ENCODE assay signal across 9 cellular contexts in the genomic region with DNA sequence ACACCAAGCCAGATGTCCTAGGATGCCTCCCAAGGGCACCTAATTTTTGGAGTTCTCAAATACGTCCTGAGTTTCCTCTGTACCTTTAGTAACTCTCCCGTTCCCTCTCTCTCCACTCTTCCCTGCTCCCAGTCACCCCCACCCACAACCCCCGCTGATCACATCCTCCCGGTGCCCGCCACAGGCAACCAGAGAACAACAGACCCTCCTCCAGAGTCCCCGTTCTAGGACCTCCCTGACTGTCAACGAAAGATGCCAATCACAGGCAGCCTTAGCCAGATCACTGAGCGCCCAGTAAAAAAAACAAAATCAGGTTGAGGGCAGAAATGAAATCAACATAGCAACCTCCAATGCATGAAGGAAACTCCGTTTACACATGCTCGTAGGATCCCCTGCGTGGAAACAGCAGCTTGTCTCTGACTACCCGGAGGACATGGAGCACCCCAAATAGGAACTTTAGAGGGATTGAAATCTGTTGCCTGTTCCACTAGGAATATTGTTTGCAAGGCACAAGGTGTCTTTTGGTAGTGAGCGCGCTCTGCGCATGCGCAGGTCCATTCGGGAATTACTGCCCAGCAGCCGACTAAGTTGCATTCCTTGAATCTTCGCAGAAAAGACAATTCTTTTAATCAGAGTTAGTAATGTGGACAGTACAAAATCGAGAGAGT. TPM values are rescaled to one million over a fixed set of nuclear protein-coding genes. Genes with fewer than 3 reads are reported as not detected.
DNase-seq lines count a peak whose midpoint lies in the region; ATAC-seq lines count a peak whose summit lies in the region.
"Had no signal": no experiment of that assay in that cellular context is flagged by ENCODE, and none has a peak within 500 bp of the region (broad histone marks: within the 10 kb centered on the region; RNA-seq: fewer than 3 reads in every experiment).

Gene GABRB1 (plus strand): TSS at position 557 of the 668 bp plus-strand sequence.

- peak; percentile 24 for DNase-seq in NCI-H748 (lab: John Stamatoyannopoulos, UW; ENCODE audit: unreplicated experiment)
- DNase-seq in T47D (ENCODE audit: low read depth in 1 of 2, low spot score in 1 of 2): peak; percentile 19 to 44
- DNase-seq in renal cortical epithelial cell (ENCODE audit: low read depth): peak; percentile 51
- no peak for DNase-seq in activated gamma-delta T cell treated with Interleukin-2 at 50 U/mL for 16 hours
- no peak for DNase-seq in NCI-H446 treated with DMSO at 0.1 percent for 48 hours (lab: John Stamatoyannopoulos, UW)

- in situ Hi-C loops in T47D (cut with HindIII; ENCODE audit: low pct_unique_long_range_greater_than_20kb, low sequenced_read_pairs): no loop called here

- ATAC-seq in GM18907 (IDR thresholded peaks at IDR 0.05; ENCODE audit: unreplicated experiment): no peak

- H3K4me3 ChIP-seq in GM08714 (ENCODE audit: low read length) (peak within 1 kb of the TSS; percentile 35), iPS-11a (ENCODE audit: low read depth, low read length) (peak within 1 kb of the TSS; percentile 80)

RNA-seq across cellular contexts. Expression of gene GABRB1, which starts in this region (rescaled TPM):
- total RNA-seq in renal cortical epithelial cell: 0.20 TPM in 1 of 2 replicates, not detected in the other
- total RNA-seq: SK-MEL-5 had no signal

Comparison
In these comparisons a context has a peak if more than half of its experiments do, and no peak if none do; other contexts are left out.
1. Peak in DNase-seq in renal cortical epithelial cell; RNA of the gene not detected or under 1 TPM.
2. DNase-seq: peak in NCI-H748 (single experiment) and T47D (2 of 2); none in activated gamma-delta T cell treated with Interleukin-2 at 50 U/mL for 16 hours (single experiment) and NCI-H446 treated with DMSO at 0.1 percent for 48 hours (single experiment).